Comparison of ENCODE assay signal across 5 cellular contexts in the genomic region with DNA sequence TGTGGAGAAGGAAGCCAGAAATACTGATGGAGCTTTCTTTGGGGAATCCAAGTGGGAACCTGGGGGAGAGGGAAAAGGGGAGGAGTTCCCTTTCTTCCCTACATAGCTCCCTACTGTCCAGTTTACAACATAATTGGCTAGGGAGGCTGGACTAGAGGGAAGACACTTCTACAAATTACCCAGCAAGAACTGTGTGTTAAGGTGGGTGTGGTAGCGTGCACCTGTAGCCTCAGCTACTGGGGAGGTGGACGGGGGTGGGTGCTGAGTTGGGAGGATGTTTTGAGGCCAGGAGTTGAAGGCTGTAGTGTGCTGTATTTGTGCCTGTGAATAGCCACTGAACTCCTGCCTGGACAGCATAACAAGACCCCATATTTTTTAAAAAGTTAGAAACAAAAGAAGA.
"Had no signal": no experiment of that assay in that cellular context is flagged by ENCODE, and none has a peak within 500 bp of the region (broad histone marks: within the 10 kb centered on the region; RNA-seq: fewer than 3 reads in every experiment).

No MANE protein-coding gene starts in this region.

- H3K4me3 ChIP-seq: GM23338, K562 had no signal

- H2AFZ ChIP-seq: GM23338 had no signal

- DNase-seq: H9, HCEC 1CT, IMR-90 had no signal

- H3K4me2 ChIP-seq: GM23338 had no signal

- ATAC-seq: GM23338, K562 had no signal
